1 cellular context compared by ENCODE assay signal in the genomic region with DNA sequence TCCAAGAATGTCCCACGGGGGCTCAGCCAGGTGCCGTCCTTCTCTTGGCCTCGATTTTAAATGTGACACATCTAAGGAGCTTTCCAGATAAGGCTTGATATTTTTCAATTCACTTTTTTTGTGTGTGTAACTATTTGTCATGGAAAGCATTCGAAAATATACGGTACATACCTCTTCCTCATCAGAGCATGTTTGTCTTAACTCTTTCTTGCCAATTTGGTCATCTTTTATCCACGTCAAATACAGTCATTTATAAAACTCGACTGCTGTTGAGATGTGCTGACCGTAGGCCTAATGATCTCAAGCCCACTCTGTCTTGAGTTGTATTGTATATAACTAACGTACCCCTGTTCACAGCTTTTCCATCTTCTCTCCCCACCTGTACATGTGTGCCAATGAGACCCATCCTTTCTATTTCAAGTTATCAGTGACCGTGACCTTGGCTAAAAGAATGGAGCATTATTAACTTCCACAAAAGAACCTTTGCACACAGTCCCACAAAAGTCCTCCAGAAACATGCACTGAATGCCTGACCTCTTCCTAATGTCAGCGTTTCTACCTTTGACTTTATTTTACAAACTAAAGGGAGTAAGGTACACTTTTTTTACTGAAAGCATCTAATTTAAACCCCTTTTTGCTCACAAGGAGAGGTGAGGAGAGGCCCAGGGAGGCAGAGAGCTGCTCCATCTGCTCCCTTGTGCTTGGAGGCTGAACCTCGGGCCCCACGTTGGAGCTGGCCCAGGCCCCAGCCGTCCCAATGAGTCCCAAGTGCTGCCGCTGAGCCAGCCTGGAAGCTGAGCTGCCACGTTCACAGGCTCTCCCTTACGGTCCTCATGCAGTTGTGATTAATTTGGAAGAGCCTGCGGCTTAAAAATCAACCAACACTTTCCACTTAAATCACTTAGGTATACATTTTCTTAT.
TF ChIP-seq lines count a peak whose summit lies in the region.

No MANE protein-coding gene starts in this region.

TF ChIP-seq in IMR-90, 13 proteins besides CTCF, POLR2A, EP300 and RAD21 (continued from another document):
- no peak for TF ChIP-seq FOS (IDR thresholded peaks at IDR 0.05; ENCODE audit: low read depth, low read length)
- no peak for TF ChIP-seq MAZ (IDR thresholded peaks at IDR 0.05; ENCODE audit: borderline replicate concordance, low read depth, low read length)
- no peak for TF ChIP-seq MXI1 (IDR thresholded peaks at IDR 0.05; ENCODE audit: borderline replicate concordance, low read depth, low read length)
- no peak for TF ChIP-seq ELK1 (IDR thresholded peaks at IDR 0.05; ENCODE audit: borderline replicate concordance, low read depth, low read length)
- no peak for TF ChIP-seq RFX5 (IDR thresholded peaks at IDR 0.05; ENCODE audit: low read depth, low read length)
- no peak for TF ChIP-seq CEBPB (IDR thresholded peaks at IDR 0.05; ENCODE audit: low read depth, low read length)
